ENCODE assay signal across 9 cellular contexts in the genomic region with DNA sequence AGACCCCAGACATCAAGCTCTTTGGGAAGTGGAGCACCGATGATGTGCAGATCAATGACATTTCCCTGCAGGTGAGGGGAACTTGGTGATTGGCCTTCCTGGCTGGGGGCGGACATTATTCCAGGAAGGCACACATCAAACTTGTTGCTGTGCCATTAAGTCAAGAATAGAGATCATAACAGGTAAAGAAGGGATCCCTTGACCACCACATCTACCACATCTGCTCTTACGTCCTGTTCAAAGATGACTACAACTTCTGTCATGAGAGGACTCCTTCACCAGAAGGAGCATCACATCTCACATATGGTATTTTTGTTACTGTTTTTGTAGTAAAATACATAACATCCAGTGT. TPM values are rescaled to one million over a fixed set of nuclear protein-coding genes. Genes with fewer than 3 reads are reported as not detected.
DNase-seq lines count a peak whose midpoint lies in the region; ATAC-seq and TF ChIP-seq lines count a peak whose summit lies in the region.
"Had no signal": no experiment of that assay in that cellular context is flagged by ENCODE, and none has a peak within 500 bp of the region (broad histone marks: within the 10 kb centered on the region; RNA-seq: fewer than 3 reads in every experiment).

No MANE protein-coding gene starts in this region.

- H3K9me3 ChIP-seq in BE2C, result no peaks in the 10 kb centered on the region
- no peaks in the 10 kb centered on the region for H3K9me3 ChIP-seq in colonic mucosa
- H3K9me3 ChIP-seq: mucosa of descending colon had no signal

- H3K27me3 ChIP-seq in BE2C, result no peaks in the 10 kb centered on the region
- no peaks in the 10 kb centered on the region for H3K27me3 ChIP-seq in colonic mucosa

- DNase-seq in BE2C (no peak), LNCaP clone FGC (ENCODE audit: low read depth) (no peak), colonic mucosa (no peak), natural killer cell (no peak), globus pallidus (ENCODE audit: low spot score) (no peak), NCI-H2227 treated with DMSO at 0.1 percent for 48 hours (lab: John Stamatoyannopoulos, UW) (no peak), OCI-M2 (lab: John Stamatoyannopoulos, UW; ENCODE audit: unreplicated experiment) (no peak)
- no peak for DNase-seq in activated CD8-positive, alpha-beta memory T cell treated with anti-CD3 and anti-CD28 coated beads, Interleukin-2, amount 50 U/mL, for 48 hours
- DNase-seq: mucosa of descending colon had no signal

- peaks cover 7% of the 10 kb centered on the region for H3K4me1 ChIP-seq in BE2C
- H3K4me1 ChIP-seq in colonic mucosa, result peaks cover 6% of the 10 kb centered on the region

- intact Hi-C loops in colonic mucosa (cut with DNase I) (no loop called here), natural killer cell (cut with micrococcal nuclease) (loop anchor here (10.0 kb wide), 1 partner anchor 203 kb away; the partner anchor contains the start of gene ZNF274)

- peak overlapping the region; percentile 98 for H3K27ac Mint-ChIP-seq in natural killer cell

- no peaks in the 10 kb centered on the region for H3K36me3 Mint-ChIP-seq in natural killer cell

- no peaks in the 10 kb centered on the region for H3K9me3 Mint-ChIP-seq in natural killer cell

- no peaks in the 10 kb centered on the region for H3K27me3 Mint-ChIP-seq in natural killer cell (ENCODE audit: low read depth in 2 of 2)

- ATAC-seq in natural killer cell, result no peak
- ATAC-seq: mucosa of descending colon had no signal

- H3K9ac ChIP-seq in colonic mucosa (ENCODE audit: low read depth in 2 of 2, low read length in 2 of 2), result peak overlapping the region; percentile 61 to 85

- no peak overlapping the region for H3K27ac ChIP-seq in colonic mucosa

- H3K4me1 Mint-ChIP-seq in natural killer cell, result peaks cover 14 to 37% of the 10 kb centered on the region in 2 donors

- H3K36me3 ChIP-seq in BE2C, result peaks cover 59% of the 10 kb centered on the region
- peaks cover 11% of the 10 kb centered on the region for H3K36me3 ChIP-seq in colonic mucosa

- TF ChIP-seq CTCF in BE2C (IDR thresholded peaks at IDR 0.05; ENCODE audit: low read depth, low read length) (no peak), LNCaP clone FGC (IDR thresholded peaks at IDR 0.05; ENCODE audit: control insufficient read depth, extremely low read depth, insufficient read depth) (no peak), colonic mucosa (IDR thresholded peaks at IDR 0.05) (no peak), natural killer cell (IDR thresholded peaks at IDR 0.05) (no peak)

- H3K4me3 ChIP-seq in BE2C (ENCODE audit: low read depth, low read length), result peak overlapping the region; percentile 100
- H3K4me3 ChIP-seq in LNCaP clone FGC (ENCODE audit: low read depth, low read length), result peak overlapping the region; percentile 76
- H3K4me3 ChIP-seq in colonic mucosa, result peak overlapping the region; percentile 85

- H3K4me3 Mint-ChIP-seq in natural killer cell, result peak overlapping the region; percentile 97

RNA-seq across cellular contexts. Expression of gene RPS5, which starts 1.1 kb away (rescaled TPM):
- polyA plus RNA-seq in BE2C (2012; ENCODE audit: insufficient read depth, insufficient read length, low read depth), result 2,664 TPM
- total RNA-seq in colonic mucosa (100 to 1,000 TPM; 781 to 884 TPM), natural killer cell (100 to 1,000 TPM; 406 to 580 (median 525) TPM)

RNA-seq across cellular contexts. Expression of gene RNF225, which starts 7.3 kb away (rescaled TPM):
- polyA plus RNA-seq in BE2C (2012; ENCODE audit: insufficient read depth, insufficient read length, low read depth), result not detected
- total RNA-seq in colonic mucosa, result not detected
- under 1 TPM in 1 of 3 donors, not detected in 2; 0.39 TPM for total RNA-seq in natural killer cell
- total RNA-seq: mucosa of descending colon had no signal

RNA-seq across cellular contexts. Expression of gene ZNF837, which starts 7.3 kb away (rescaled TPM):
- 1.4 TPM for polyA plus RNA-seq in BE2C (2012; ENCODE audit: insufficient read depth, insufficient read length, low read depth)
- total RNA-seq in colonic mucosa, result 1 to 10 TPM; 1.8 to 2.6 TPM
- total RNA-seq in natural killer cell, result 1 to 10 TPM in 2 of 3 donors, under 1 TPM in 1; 0.63 to 1.4 (median 1.3) TPM

RNA-seq across cellular contexts. Expression of gene ZNF584, which starts 20.3 kb away (rescaled TPM):
- polyA plus RNA-seq in BE2C (2012; ENCODE audit: insufficient read depth, insufficient read length, low read depth), result 8.5 TPM
- total RNA-seq in colonic mucosa, result 1 to 10 TPM; 5.9 to 8.5 TPM
- 1 to 10 TPM; 1.6 to 3.9 (median 2.8) TPM for total RNA-seq in natural killer cell

RNA-seq across cellular contexts. Expression of gene ZNF497, which starts 25.6 kb away (rescaled TPM):
- 3.1 TPM for polyA plus RNA-seq in BE2C (2012; ENCODE audit: insufficient read depth, insufficient read length, low read depth)
- total RNA-seq in colonic mucosa (1 to 10 TPM in 1 of 2 donors, under 1 TPM in 1; 0.98 to 1.9 TPM), natural killer cell (under 1 TPM; 0.40 to 0.61 (median 0.60) TPM)
